18 cellular contexts compared by ENCODE assay signal in the genomic region with DNA sequence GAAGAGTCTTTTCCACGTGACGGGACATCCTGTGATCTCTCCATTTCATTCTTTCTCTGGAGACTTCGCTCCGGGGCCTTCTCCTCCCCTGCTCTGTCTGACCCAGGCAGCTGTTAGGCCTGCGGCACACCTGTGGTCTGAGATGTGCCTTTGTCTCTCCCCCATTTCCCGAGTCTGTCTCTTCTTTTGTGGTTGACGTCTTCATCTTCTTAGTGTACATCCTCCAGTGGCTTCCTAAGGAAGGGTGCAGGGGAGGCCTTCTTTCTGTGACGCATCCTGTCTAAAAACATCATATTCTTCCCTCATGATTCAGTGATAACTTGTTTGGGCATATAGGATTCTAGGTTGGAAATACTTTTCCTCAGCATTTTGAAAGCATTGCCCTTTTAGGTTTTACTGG. TPM values are rescaled to one million over a fixed set of nuclear protein-coding genes. Genes with fewer than 3 reads are reported as not detected.
A peak's percentile ranks its signal among the peaks of the same experiment; 100 is the strongest.
DNase-seq lines count a peak whose midpoint lies in the region; ATAC-seq and TF ChIP-seq lines count a peak whose summit lies in the region.
"Had no signal": no experiment of that assay in that cellular context is flagged by ENCODE, and none has a peak within 500 bp of the region (broad histone marks: within the 10 kb centered on the region; RNA-seq: fewer than 3 reads in every experiment).

No MANE protein-coding gene starts in this region.

- H3K4me1 Mint-ChIP-seq in activated CD8-positive, alpha-beta memory T cell treated with anti-CD3 and anti-CD28 coated beads, Interleukin-2, amount 10 ng/mL, durations not matched to agents 7 days and 5 days = peaks cover 37% of the 10 kb centered on the region
- H3K4me1 Mint-ChIP-seq in T-helper 1 cell treated with Interleukin-12 subunit alpha and Interleukin-12 subunit beta and Interleukin-4 antibody, amounts not matched to agents 30 μg/mL and 1 μg/mL, for 36 hours (ENCODE audit: low read depth) = peaks cover 30% of the 10 kb centered on the region
- peaks cover 41% of the 10 kb centered on the region for H3K4me1 Mint-ChIP-seq in activated naive CD8-positive, alpha-beta T cell treated with anti-CD3 and anti-CD28 coated beads for 36 hours
- peaks cover 30% of the 10 kb centered on the region for H3K4me1 Mint-ChIP-seq in osteocyte (ENCODE audit: unreplicated experiment)

- H3K27me3 Mint-ChIP-seq in activated CD8-positive, alpha-beta memory T cell treated with anti-CD3 and anti-CD28 coated beads, Interleukin-2, amount 10 ng/mL, durations not matched to agents 7 days and 5 days = no peaks in the 10 kb centered on the region
- no peaks in the 10 kb centered on the region for H3K27me3 Mint-ChIP-seq in T-helper 1 cell treated with Interleukin-12 subunit alpha and Interleukin-12 subunit beta and Interleukin-4 antibody, amounts not matched to agents 30 μg/mL and 1 μg/mL, for 36 hours (ENCODE audit: low read depth)
- no peaks in the 10 kb centered on the region for H3K27me3 Mint-ChIP-seq in activated naive CD8-positive, alpha-beta T cell treated with anti-CD3 and anti-CD28 coated beads for 36 hours
- H3K27me3 Mint-ChIP-seq in osteocyte (ENCODE audit: unreplicated experiment) = no peaks in the 10 kb centered on the region

- ATAC-seq in activated CD8-positive, alpha-beta memory T cell treated with anti-CD3 and anti-CD28 coated beads, Interleukin-2, amount 10 ng/mL, durations not matched to agents 7 days and 5 days = peak; percentile 53

- peaks cover 4% of the 10 kb centered on the region for H3K36me3 Mint-ChIP-seq in activated CD8-positive, alpha-beta memory T cell treated with anti-CD3 and anti-CD28 coated beads, Interleukin-2, amount 10 ng/mL, durations not matched to agents 7 days and 5 days
- peaks cover 22% of the 10 kb centered on the region for H3K36me3 Mint-ChIP-seq in T-helper 1 cell treated with Interleukin-12 subunit alpha and Interleukin-12 subunit beta and Interleukin-4 antibody, amounts not matched to agents 30 μg/mL and 1 μg/mL, for 36 hours (ENCODE audit: low read depth)
- H3K36me3 Mint-ChIP-seq in activated naive CD8-positive, alpha-beta T cell treated with anti-CD3 and anti-CD28 coated beads for 36 hours = peaks cover 2% of the 10 kb centered on the region
- peaks cover 16% of the 10 kb centered on the region for H3K36me3 Mint-ChIP-seq in osteocyte (ENCODE audit: unreplicated experiment)

- DNase-seq in activated CD8-positive, alpha-beta memory T cell treated with anti-CD3 and anti-CD28 coated beads, Interleukin-2, amount 10 ng/mL, durations not matched to agents 7 days and 5 days = peak; percentile 62
- DNase-seq in activated CD8-positive, alpha-beta memory T cell treated with anti-CD3 and anti-CD28 coated beads, Interleukin-2, amount 50 U/mL, for 4 hours = no peak
- no peak for DNase-seq in activated naive CD8-positive, alpha-beta T cell treated with anti-CD3 and anti-CD28 coated beads for 36 hours
- DNase-seq in osteocyte (ENCODE audit: extremely low spot score, unreplicated experiment) (no peak), COR-L47 (lab: John Stamatoyannopoulos, UW) (no peak), A172 (ENCODE audit: low spot score) (no peak), retina (no peak)
- DNase-seq: head of caudate nucleus; NCI-H1092 treated with DMSO at 0.1 percent for 48 hours; NCI-H2081 treated with DMSO at 0.1 percent for 48 hours; NCI-H524; OCI-M1; SIG-M5; stimulated activated naive CD4-positive, alpha-beta T cell treated with Interleukin-2 at 50 U/mL for 16 hours; T1000; uterus had no signal

- TF ChIP-seq CTCF in osteocyte (IDR thresholded peaks at IDR 0.05) = no peak

- CTCF ChIA-PET in activated CD8-positive, alpha-beta memory T cell treated with anti-CD3 and anti-CD28 coated beads, Interleukin-2, amount 10 ng/mL, durations not matched to agents 7 days and 5 days (lab: Charles Lee) = no interaction called here

- no peak overlapping the region for H3K27ac Mint-ChIP-seq in activated CD8-positive, alpha-beta memory T cell treated with anti-CD3 and anti-CD28 coated beads, Interleukin-2, amount 10 ng/mL, durations not matched to agents 7 days and 5 days
- peak overlapping the region; percentile 26 for H3K27ac Mint-ChIP-seq in T-helper 1 cell treated with Interleukin-12 subunit alpha and Interleukin-12 subunit beta and Interleukin-4 antibody, amounts not matched to agents 30 μg/mL and 1 μg/mL, for 36 hours
- peak overlapping the region; percentile 76 for H3K27ac Mint-ChIP-seq in activated naive CD8-positive, alpha-beta T cell treated with anti-CD3 and anti-CD28 coated beads for 36 hours
- H3K27ac Mint-ChIP-seq in osteocyte (ENCODE audit: unreplicated experiment) = peak overlapping the region; percentile 39

- no peak overlapping the region for H3K4me3 Mint-ChIP-seq in activated CD8-positive, alpha-beta memory T cell treated with anti-CD3 and anti-CD28 coated beads, Interleukin-2, amount 10 ng/mL, durations not matched to agents 7 days and 5 days
- peak overlapping the region; percentile 50 for H3K4me3 Mint-ChIP-seq in T-helper 1 cell treated with Interleukin-12 subunit alpha and Interleukin-12 subunit beta and Interleukin-4 antibody, amounts not matched to agents 30 μg/mL and 1 μg/mL, for 36 hours
- H3K4me3 Mint-ChIP-seq in activated naive CD8-positive, alpha-beta T cell treated with anti-CD3 and anti-CD28 coated beads for 36 hours = peak overlapping the region; percentile 43
- H3K4me3 Mint-ChIP-seq in osteocyte (ENCODE audit: unreplicated experiment) = no peak overlapping the region
- H3K4me3 Mint-ChIP-seq: neural crest cell had no signal

- no peaks in the 10 kb centered on the region for H3K9me3 Mint-ChIP-seq in activated CD8-positive, alpha-beta memory T cell treated with anti-CD3 and anti-CD28 coated beads, Interleukin-2, amount 10 ng/mL, durations not matched to agents 7 days and 5 days (ENCODE audit: low read depth)
- H3K9me3 Mint-ChIP-seq in T-helper 1 cell treated with Interleukin-12 subunit alpha and Interleukin-12 subunit beta and Interleukin-4 antibody, amounts not matched to agents 30 μg/mL and 1 μg/mL, for 36 hours = no peaks in the 10 kb centered on the region
- no peaks in the 10 kb centered on the region for H3K9me3 Mint-ChIP-seq in activated naive CD8-positive, alpha-beta T cell treated with anti-CD3 and anti-CD28 coated beads for 36 hours
- H3K9me3 Mint-ChIP-seq in osteocyte (ENCODE audit: unreplicated experiment) = no peaks in the 10 kb centered on the region
- H3K9me3 Mint-ChIP-seq: neural crest cell had no signal

RNA-seq across cellular contexts. Expression of a gene that starts 17.2 kb away (rescaled TPM):
- total RNA-seq in activated CD8-positive, alpha-beta memory T cell treated with anti-CD3 and anti-CD28 coated beads, Interleukin-2, amount 10 ng/mL, durations not matched to agents 7 days and 5 days = 10 to 100 TPM; 63.1 to 71.3 TPM
- 10 to 100 TPM; 59.2 to 64.0 TPM for total RNA-seq in activated naive CD8-positive, alpha-beta T cell treated with anti-CD3 and anti-CD28 coated beads for 36 hours
- total RNA-seq in osteocyte = 27.1 and 30.8 TPM in 2 replicates
- 85.6 and 89.3 TPM in 2 replicates for total RNA-seq in A172 (2014; rRNA removed; shearing (Covaris generic))

RNA-seq across cellular contexts. Expression of a gene that starts 18.4 kb away (rescaled TPM):
- total RNA-seq in activated CD8-positive, alpha-beta memory T cell treated with anti-CD3 and anti-CD28 coated beads, Interleukin-2, amount 10 ng/mL, durations not matched to agents 7 days and 5 days = 10 to 100 TPM; 23.1 to 24.8 TPM
- total RNA-seq in activated naive CD8-positive, alpha-beta T cell treated with anti-CD3 and anti-CD28 coated beads for 36 hours = 1 to 10 TPM; 5.9 to 7.0 TPM
- total RNA-seq in osteocyte = 25.3 and 28.6 TPM in 2 replicates
- 3.7 and 5.1 TPM in 2 replicates for total RNA-seq in A172 (2014; rRNA removed; shearing (Covaris generic))

Comparison
In these comparisons a context has a peak if more than half of its experiments do, and no peak if none do; other contexts are left out.
1. H3K4me3 Mint-ChIP-seq: peak in T-helper 1 cell treated with Interleukin-12 subunit alpha and Interleukin-12 subunit beta and Interleukin-4 antibody, amounts not matched to agents 30 μg/mL and 1 μg/mL, for 36 hours (single experiment) and activated naive CD8-positive, alpha-beta T cell treated with anti-CD3 and anti-CD28 coated beads for 36 hours (single experiment); none in activated CD8-positive, alpha-beta memory T cell treated with anti-CD3 and anti-CD28 coated beads, Interleukin-2, amount 10 ng/mL, durations not matched to agents 7 days and 5 days (single experiment) and osteocyte (single experiment).